Comparison of ENCODE assay signal across 13 cellular contexts in genomic region chr4:15725608-15726007, GRCh38. TPM values are rescaled to one million over a fixed set of nuclear protein-coding genes. Genes with fewer than 3 reads are reported as not detected.
"Had no signal": no experiment of that assay in that cellular context is flagged by ENCODE, and none has a peak within 500 bp of the region (broad histone marks: within the 10 kb centered on the region; RNA-seq: fewer than 3 reads in every experiment).

No MANE protein-coding gene starts in this region.

- H3K27me3 Mint-ChIP-seq: activated CD4-positive, alpha-beta memory T cell treated with anti-CD3 and anti-CD28 coated beads for 36 hours; naive B cell; stimulated activated naive B cell treated with anti-CD40 and anti-IgM and Interleukin-4, amounts not matched to agents 10 μg/mL and 1 μg/mL and 100 μg/mL, for 72 hours had no signal

- H3K36me3 Mint-ChIP-seq: activated CD4-positive, alpha-beta memory T cell treated with anti-CD3 and anti-CD28 coated beads for 36 hours; naive B cell; stimulated activated naive B cell treated with anti-CD40 and anti-IgM and Interleukin-4, amounts not matched to agents 10 μg/mL and 1 μg/mL and 100 μg/mL, for 72 hours had no signal

- H3K4me1 Mint-ChIP-seq: naive B cell; stimulated activated naive B cell treated with anti-CD40 and anti-IgM and Interleukin-4, amounts not matched to agents 10 μg/mL and 1 μg/mL and 100 μg/mL, for 72 hours had no signal

- H3K4me3 Mint-ChIP-seq: activated CD4-positive, alpha-beta memory T cell treated with anti-CD3 and anti-CD28 coated beads for 36 hours; naive B cell; stimulated activated naive B cell treated with anti-CD40 and anti-IgM and Interleukin-4, amounts not matched to agents 10 μg/mL and 1 μg/mL and 100 μg/mL, for 72 hours had no signal

- H3K27ac Mint-ChIP-seq: activated CD4-positive, alpha-beta memory T cell treated with anti-CD3 and anti-CD28 coated beads for 36 hours; stimulated activated naive B cell treated with anti-CD40 and anti-IgM and Interleukin-4, amounts not matched to agents 10 μg/mL and 1 μg/mL and 100 μg/mL, for 72 hours had no signal

- H3K9me3 Mint-ChIP-seq: activated CD4-positive, alpha-beta memory T cell treated with anti-CD3 and anti-CD28 coated beads for 36 hours; naive B cell; stimulated activated naive B cell treated with anti-CD40 and anti-IgM and Interleukin-4, amounts not matched to agents 10 μg/mL and 1 μg/mL and 100 μg/mL, for 72 hours had no signal

- DNase-seq: activated CD4-positive, alpha-beta memory T cell treated with anti-CD3 and anti-CD28 coated beads for 36 hours; activated CD4-positive, alpha-beta T cell treated with anti-CD3 and anti-CD28 coated beads for 1 hour; activated naive CD4-positive, alpha-beta T cell; kidney glomerular epithelial cell; lower lobe of right lung; midbrain; naive B cell; occipital lobe; sigmoid colon; stimulated activated CD4-positive, alpha-beta T cell treated with anti-CD3 and anti-CD28 coated beads, Interleukin-2, amount 100 ng/mL, for 24 hours; stimulated activated naive B cell treated with anti-CD40 and anti-IgM and Interleukin-4, amounts not matched to agents 10 μg/mL and 1 μg/mL and 100 μg/mL, for 72 hours; upper lobe of left lung had no signal

- ATAC-seq: stimulated activated naive B cell treated with anti-CD40 and anti-IgM and Interleukin-4, amounts not matched to agents 10 μg/mL and 1 μg/mL and 100 μg/mL, for 72 hours had no signal

RNA-seq across cellular contexts. Expression of gene CD38, which starts 52.5 kb away (rescaled TPM):
- total RNA-seq: bronchial epithelial cell had no signal
